Comparison of ENCODE assay signal across 7 cellular contexts in genomic region chr11:11842426-11843008, GRCh38. TPM values are rescaled to one million over a fixed set of nuclear protein-coding genes. Genes with fewer than 3 reads are reported as not detected.
A peak's percentile ranks its signal among the peaks of the same experiment; 100 is the strongest.
DNase-seq lines count a peak whose midpoint lies in the region; ATAC-seq and TF ChIP-seq lines count a peak whose summit lies in the region.

No MANE protein-coding gene starts in this region.

- intact Hi-C loops in left colon (cut with DNase I, micrococcal nuclease): no loop called here

- peaks cover 7% of the 10 kb centered on the region for H3K36me3 Mint-ChIP-seq in central memory CD8-positive, alpha-beta T cell (ENCODE audit: insufficient read depth)

- no peak overlapping the region for H3K4me3 Mint-ChIP-seq in central memory CD8-positive, alpha-beta T cell

- peak; percentile 44 for ATAC-seq in HG02571 (IDR thresholded peaks at IDR 0.05; ENCODE audit: unreplicated experiment)
- peak; percentile 80 for ATAC-seq in central memory CD8-positive, alpha-beta T cell (replicated peaks; ENCODE audit: extremely low read depth, poor library complexity, severe bottlenecking)
- ATAC-seq in left colon: peak; percentile 66

- in situ Hi-C loops in GM13977 (cut with MboI; ENCODE audit: low pct_unique_long_range_greater_than_20kb, low sequenced_read_pairs, unreplicated experiment): no loop called here

- H3K4me1 Mint-ChIP-seq in central memory CD8-positive, alpha-beta T cell: no peaks in the 10 kb centered on the region

- peaks cover 15% of the 10 kb centered on the region for H3K27me3 Mint-ChIP-seq in central memory CD8-positive, alpha-beta T cell

- no peak for TF ChIP-seq CTCF in GM13977 (IDR thresholded peaks at IDR 0.05; ENCODE audit: extremely low read depth, insufficient read depth, missing control alignments)

- peak; percentile 71 for DNase-seq in GM13977 (ENCODE audit: low spot score)
- peak; percentile 88 for DNase-seq in NAMALWA (ENCODE audit: low spot score)
- peak; percentile 15 for DNase-seq in T1000 (lab: John Stamatoyannopoulos, UW)
- DNase-seq in central memory CD8-positive, alpha-beta T cell (ENCODE audit: low spot score in 2 of 2): peak; percentile 41 to 57
- peak; percentile 59 to 73 for DNase-seq in left colon
- DNase-seq in stimulated activated CD4-positive, alpha-beta T cell treated with anti-CD3 and anti-CD28 coated beads, Interleukin-4, amount 100 ng/mL, for 4 hours: peak; percentile 40 to 62

- no peak overlapping the region for H3K27ac Mint-ChIP-seq in central memory CD8-positive, alpha-beta T cell (ENCODE audit: low read depth)

- no peaks in the 10 kb centered on the region for H3K9me3 Mint-ChIP-seq in central memory CD8-positive, alpha-beta T cell

RNA-seq across cellular contexts. Expression of gene USP47, which starts 0.7 kb away (rescaled TPM):
- total RNA-seq in left colon: 10 to 100 TPM; 35.3 to 38.9 TPM

Comparison
In these comparisons a context has a peak if more than half of its experiments do, and no peak if none do; other contexts are left out.
1. Peak in every context shown above with its lines: DNase-seq and ATAC-seq.
2. DNase-seq: peak in every context shown above with its lines; median percentile 88 in NAMALWA; 71 in GM13977; 66 in left colon; 51 in stimulated activated CD4-positive, alpha-beta T cell treated with anti-CD3 and anti-CD28 coated beads, Interleukin-4, amount 100 ng/mL, for 4 hours; 49 in central memory CD8-positive, alpha-beta T cell; 15 in T1000.